Comparison of ENCODE assay signal across 28 cellular contexts in the genomic region with DNA sequence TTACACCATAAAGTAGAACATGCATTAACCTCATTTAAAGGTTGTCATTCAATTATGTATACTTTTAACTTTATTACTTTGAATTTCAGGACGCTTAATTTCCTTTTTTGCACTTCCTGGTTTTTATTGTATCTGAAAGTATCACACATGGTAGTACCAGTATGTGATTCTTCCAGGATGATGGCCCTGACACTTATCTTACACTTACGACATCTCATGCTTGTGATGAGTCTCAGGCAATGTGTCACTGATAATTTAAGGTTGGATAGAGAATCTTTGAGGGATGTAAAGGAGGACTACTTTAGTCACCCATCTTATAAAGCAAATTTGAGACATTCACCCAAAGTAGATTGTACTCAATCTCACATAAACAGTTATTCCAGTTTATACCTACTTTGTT.
"Had no signal": no experiment of that assay in that cellular context is flagged by ENCODE, and none has a peak within 500 bp of the region (broad histone marks: within the 10 kb centered on the region; RNA-seq: fewer than 3 reads in every experiment).

No MANE protein-coding gene starts in this region.

- H3K36me3 ChIP-seq: colonic mucosa, esophagus muscularis mucosa, esophagus squamous epithelium, gastrocnemius medialis, gastroesophageal sphincter, heart left ventricle, heart right ventricle had no signal

- H3K27me3 ChIP-seq: colonic mucosa, dorsolateral prefrontal cortex, esophagus muscularis mucosa, esophagus squamous epithelium, foreskin keratinocyte, gastrocnemius medialis, gastroesophageal sphincter, heart left ventricle, heart right ventricle had no signal

- H3K4me1 ChIP-seq: colonic mucosa, esophagus squamous epithelium, foreskin keratinocyte, gastrocnemius medialis, gastroesophageal sphincter had no signal

- H3K4me3 ChIP-seq: colonic mucosa, coronary artery, dorsolateral prefrontal cortex, esophagus muscularis mucosa, esophagus squamous epithelium, gastrocnemius medialis, gastroesophageal sphincter, heart left ventricle, heart right ventricle had no signal

- ATAC-seq: effector memory CD8-positive, alpha-beta T cell; esophagus mucosa; foreskin keratinocyte; gastrocnemius medialis; gastroesophageal sphincter; heart left ventricle; heart right ventricle had no signal

- FAIRE-seq: colon, endometrium, endothelial cell of umbilical vein, frontal cortex had no signal

- H3K9me3 ChIP-seq: colonic mucosa, esophagus muscularis mucosa, esophagus squamous epithelium, gastrocnemius medialis, gastroesophageal sphincter, heart left ventricle, heart right ventricle had no signal

- DNase-seq: colonic mucosa; cortex of kidney; dermis blood vessel endothelial cell; dorsolateral prefrontal cortex; effector CD4-positive, alpha-beta T cell; effector CD8-positive, alpha-beta T cell; effector memory CD4-positive, alpha-beta T cell; effector memory CD8-positive, alpha-beta T cell; endodermal cell; erythroblast; esophagus squamous epithelium; foreskin fibroblast; foreskin keratinocyte; foreskin melanocyte; gastrocnemius medialis; glutamatergic neuron; head of caudate nucleus; heart left ventricle; heart right ventricle had no signal

- H3K27ac ChIP-seq: colonic mucosa, coronary artery, dorsolateral prefrontal cortex, epithelial cell of prostate, esophagus muscularis mucosa, esophagus squamous epithelium, foreskin keratinocyte, gastrocnemius medialis, gastroesophageal sphincter, heart left ventricle, heart right ventricle had no signal
